ENCODE assay signal across 8 cellular contexts in the genomic region with DNA sequence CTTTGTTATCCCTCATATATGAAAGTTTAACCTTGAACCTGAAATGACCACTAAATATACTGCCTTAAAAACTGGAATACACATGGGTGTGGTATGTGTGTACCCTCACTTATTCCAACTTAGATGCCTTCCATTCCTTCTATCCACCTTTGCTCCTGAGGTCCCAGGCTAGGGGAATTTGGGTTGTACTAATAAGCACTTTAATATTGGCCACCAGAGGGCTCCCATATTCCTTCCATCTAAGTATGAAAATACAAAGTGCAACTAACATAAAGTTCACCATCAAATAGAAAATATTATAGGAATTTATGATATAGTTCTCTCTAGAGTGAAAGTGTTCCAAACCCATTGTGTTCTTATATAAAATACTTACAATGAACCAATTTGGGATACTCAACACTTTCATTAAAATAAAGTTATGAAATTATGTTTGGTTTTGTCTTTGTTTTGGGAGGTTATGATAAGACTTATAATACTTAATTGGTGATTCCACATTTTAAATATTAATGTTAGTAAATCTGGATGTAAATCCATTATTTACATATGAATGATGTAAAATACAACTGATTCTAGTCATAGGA.
DNase-seq lines count a peak whose midpoint lies in the region; ATAC-seq, FAIRE-seq and TF ChIP-seq lines count a peak whose summit lies in the region.

No MANE protein-coding gene starts in this region.

- no peak for TF ChIP-seq EP300 in A549 (IDR thresholded peaks at IDR 0.05)

- TF ChIP-seq CTCF in A549 (IDR thresholded peaks at IDR 0.05) (peak; percentile 75), GM06990 (IDR thresholded peaks at IDR 0.05; ENCODE audit: insufficient read depth, low read length, poor library complexity, severe bottlenecking) (peak; percentile 57), brain (conservative IDR thresholded peaks at IDR 0.05) (peak; percentile 76 to 86)

- ATAC-seq in A549 (peak; percentile 66 to 79; a peak in 3 of 6 replicates), HG03342 (IDR thresholded peaks at IDR 0.05; ENCODE audit: unreplicated experiment) (peak; percentile 76)
- ATAC-seq in activated CD4-positive, CD25-positive, alpha-beta regulatory T cell treated with anti-CD3 and anti-CD28 coated beads, Interleukin-2, amount 50 U/mL, for 24 hours: no peak

- no peak for FAIRE-seq in A549 (lab: Jason Lieb, UNC)

- H3K27me3 ChIP-seq in GM06990 (replicated peaks; ENCODE audit: control insufficient read depth, insufficient read depth, low read length): no peaks in the 10 kb centered on the region

- no peak overlapping the region for H3K4me3 Mint-ChIP-seq in brain

- H3K4me1 Mint-ChIP-seq in brain: no peaks in the 10 kb centered on the region

- peaks cover 0 to 4% (median 3%) of the 10 kb centered on the region in 5 experiments for H3K9me3 Mint-ChIP-seq in brain

- H3K27ac Mint-ChIP-seq in brain: no peak overlapping the region

- peak; percentile 80 to 87 for TF ChIP-seq RAD21 in A549 (conservative IDR thresholded peaks at IDR 0.05 in 1 of 2, IDR thresholded peaks at IDR 0.05 in 1 of 2)

- H3K36me3 ChIP-seq in GM06990 (ENCODE audit: control insufficient read depth, insufficient read depth, low read length): no peaks in the 10 kb centered on the region

- no peak overlapping the region for H3K27ac ChIP-seq in A549

- peaks cover 11% of the 10 kb centered on the region for H3K27me3 Mint-ChIP-seq in brain

- H3K4me2 ChIP-seq in A549: no peak overlapping the region

- no peaks in the 10 kb centered on the region for H3K9me3 ChIP-seq in A549

- no peak for TF ChIP-seq POLR2A in A549 (IDR thresholded peaks at IDR 0.05; ENCODE audit: low read length)

- peak; percentile 2 to 67 for DNase-seq in A549 (ENCODE audit: low read depth in 1 of 2, low spot score in 1 of 2)
- peak; percentile 5 for DNase-seq in GM06990 (ENCODE audit: extremely low read depth, insufficient read length)
- peak; percentile 1 for DNase-seq in NCI-H510A (lab: John Stamatoyannopoulos, UW)
- DNase-seq in kidney tubule cell (ENCODE audit: low spot score): peak; percentile 65
- DNase-seq in activated T-cell treated with anti-CD3 and anti-CD28 coated beads for 4 hours: no peak

- peaks cover 3% of the 10 kb centered on the region; the same call in 1 of the 3 replicates for H3K4me1 ChIP-seq in A549

- CTCF ChIA-PET in A549 (lab: Yijun Ruan, JAX): interaction anchor here (0.7 to 1.8 kb wide), 7 partner anchors 10 to 271 kb away, joined by 3 to 19 read pairs (median 4); no protein-coding TSS in a partner anchor

- no peaks in the 10 kb centered on the region for H3K36me3 Mint-ChIP-seq in brain

- H3K4me3 ChIP-seq in A549 (no peak overlapping the region), GM06990 (replicated peaks; ENCODE audit: low read depth, low read length) (no peak overlapping the region)

- POLR2A ChIA-PET in A549 (lab: Yijun Ruan, JAX): no interaction called here

TF ChIP-seq in A549, 52 proteins besides CTCF, POLR2A, EP300 and RAD21:
- TF ChIP-seq FOXS1 (CRISPR knock-in tag; IDR thresholded peaks at IDR 0.05) (no peak), SMC3 (IDR thresholded peaks at IDR 0.05) (peak; percentile 93), POLR2AphosphoS2 (conservative IDR thresholded peaks at IDR 0.05; ENCODE audit: low read length) (no peak)

Comparison
In these comparisons a context has a peak if more than half of its experiments do, and no peak if none do; other contexts are left out.
1. ATAC-seq: peak in A549 (2 of 2) and HG03342 (single experiment); none in activated CD4-positive, CD25-positive, alpha-beta regulatory T cell treated with anti-CD3 and anti-CD28 coated beads, Interleukin-2, amount 50 U/mL, for 24 hours (0 of 2).
2. Peak in every context shown above with its lines, with median percentiles within 50 percentile points of each other: CTCF ChIP-seq.